Comparison of ENCODE assay signal across 8 cellular contexts in the genomic region with DNA sequence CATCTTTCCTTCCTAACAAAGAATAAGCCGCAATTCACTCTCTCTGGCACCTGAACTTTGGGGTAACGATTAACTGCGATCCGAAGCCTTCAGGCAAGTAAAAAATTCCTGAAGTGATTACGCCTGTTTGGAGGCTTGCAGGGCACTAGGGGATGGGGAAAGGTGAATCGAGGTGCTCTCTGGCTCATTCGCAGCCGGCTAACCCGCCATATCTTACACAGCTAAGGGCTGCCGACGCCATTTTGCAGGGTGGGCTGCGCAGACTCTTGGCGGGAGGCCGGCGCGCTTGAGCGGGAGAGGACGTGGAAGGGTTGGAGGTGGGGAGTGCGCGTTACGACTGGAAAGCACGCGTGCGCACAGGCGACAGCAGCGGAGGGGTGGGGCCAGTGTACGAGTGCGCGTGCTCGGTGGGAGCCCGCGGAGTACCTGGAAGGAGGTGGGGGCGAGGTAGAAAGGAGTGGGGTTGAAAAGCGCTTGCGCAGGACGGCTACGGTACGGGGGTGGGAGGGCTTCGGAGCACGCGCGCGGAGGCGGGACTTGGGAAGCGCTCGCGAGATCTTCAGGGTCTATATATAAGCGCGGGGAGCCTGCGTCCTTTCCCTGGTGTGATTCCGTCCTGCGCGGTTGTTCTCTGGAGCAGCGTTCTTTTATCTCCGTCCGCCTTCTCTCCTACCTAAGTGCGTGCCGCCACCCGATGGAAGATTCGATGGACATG. TPM values are rescaled to one million over a fixed set of nuclear protein-coding genes. Genes with fewer than 3 reads are reported as not detected.
A peak's percentile ranks its signal among the peaks of the same experiment; 100 is the strongest.
DNase-seq lines count a peak whose midpoint lies in the region; ATAC-seq and TF ChIP-seq lines count a peak whose summit lies in the region.

A gene with protein sequence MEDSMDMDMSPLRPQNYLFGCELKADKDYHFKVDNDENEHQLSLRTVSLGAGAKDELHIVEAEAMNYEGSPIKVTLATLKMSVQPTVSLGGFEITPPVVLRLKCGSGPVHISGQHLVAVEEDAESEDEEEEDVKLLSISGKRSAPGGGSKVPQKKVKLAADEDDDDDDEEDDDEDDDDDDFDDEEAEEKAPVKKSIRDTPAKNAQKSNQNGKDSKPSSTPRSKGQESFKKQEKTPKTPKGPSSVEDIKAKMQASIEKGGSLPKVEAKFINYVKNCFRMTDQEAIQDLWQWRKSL (plus strand): TSS at position 595 of the 715 bp plus-strand sequence. CDS start 100 bp downstream, at position 695.

- H3K4me1 ChIP-seq in Karpas-422 (ENCODE audit: low read length) (peaks cover 42% of the 10 kb centered on the region), esophagus squamous epithelium (peaks cover 8 to 50% (median 24%) of the 10 kb centered on the region in 3 donors)

- intact Hi-C loops in esophagus squamous epithelium (cut with DNase I) = no loop called here

- peak within 1 kb of the TSS; percentile 99 for H3K9ac ChIP-seq in Karpas-422 (ENCODE audit: low read length)

- peak within 1 kb of the TSS; percentile 96 for H2AFZ ChIP-seq in Karpas-422 (ENCODE audit: low read length)

- peak in 2 of 4 donors; percentile 87 to 91 for TF ChIP-seq POLR2A in esophagus squamous epithelium (IDR thresholded peaks at IDR 0.05)

- H3K27ac ChIP-seq in Karpas-422 (ENCODE audit: low read length) (peak within 1 kb of the TSS; percentile 80), esophagus squamous epithelium (peak within 1 kb of the TSS; percentile 93 to 98 (median 95))

- H3K27me3 ChIP-seq in Karpas-422 (ENCODE audit: low read length) (no peaks in the 10 kb centered on the region), esophagus squamous epithelium (no peaks in the 10 kb centered on the region)

- H3K4me2 ChIP-seq in Karpas-422 (ENCODE audit: low read depth, low read length, poor library complexity, severe bottlenecking) = peak within 1 kb of the TSS; percentile 95

- peak in 1 of 6 experiments; percentile 10 for TF ChIP-seq CTCF in esophagus squamous epithelium (IDR thresholded peaks at IDR 0.05)

- H4K20me1 ChIP-seq in Karpas-422 (ENCODE audit: insufficient read depth, low read depth, low read length) = peaks cover 47% of the 10 kb centered on the region

- ATAC-seq in GM21825 (IDR thresholded peaks at IDR 0.05; ENCODE audit: unreplicated experiment) = peak; percentile 87

- DNase-seq in DMS79 treated with DMSO at 0.1 percent for 48 hours (lab: John Stamatoyannopoulos, UW) = peak; percentile 94
- DNase-seq in Karpas-422 = peak; percentile 100
- peak; percentile 97 for DNase-seq in RKO (ENCODE audit: low spot score)
- peak; percentile 97 for DNase-seq in activated T-helper 1 cell treated with Interleukin-2 at 50 U/mL for 16 hours (ENCODE audit: low read depth)
- peak; percentile 88 for DNase-seq in esophagus squamous epithelium (lab: John Stamatoyannopoulos, UW)
- DNase-seq in myocyte (ENCODE audit: low read depth) = peak; percentile 98
- DNase-seq in stimulated activated CD8-positive, alpha-beta memory T cell treated with anti-CD3 and anti-CD28 coated beads, Interleukin-7, amount 100 ng/mL, for 48 hours (ENCODE audit: extremely low read depth in 1 of 2, low read depth in 1 of 2) = peak; percentile 96 to 97

- no peaks in the 10 kb centered on the region for H3K9me3 ChIP-seq in Karpas-422 (ENCODE audit: low read length)
- no peaks in the 10 kb centered on the region for H3K9me3 ChIP-seq in esophagus squamous epithelium

- no peaks in the 10 kb centered on the region for H3K9me2 ChIP-seq in Karpas-422 (replicated peaks; ENCODE audit: insufficient read depth, low read length)

- WGBS in esophagus squamous epithelium, 2 donors = 0% methylated on average over 4 to 40 of the region's 60 CpGs

- H3K79me2 ChIP-seq in Karpas-422 (ENCODE audit: low read length) = peaks cover 52% of the 10 kb centered on the region

- H3K36me3 ChIP-seq in Karpas-422 (ENCODE audit: insufficient read depth, low read length) (peaks cover 44% of the 10 kb centered on the region), esophagus squamous epithelium (peaks cover 0 to 23% (median 3%) of the 10 kb centered on the region in 3 donors)

- peak within 1 kb of the TSS; percentile 98 for H3K4me3 ChIP-seq in Karpas-422 (ENCODE audit: low read length)
- H3K4me3 ChIP-seq in esophagus squamous epithelium = peak within 1 kb of the TSS; percentile 84 to 99 (median 92)

RNA-seq across cellular contexts. Expression of the gene that starts here (rescaled TPM):
- 1,235 and 1,970 TPM in 2 replicates for total RNA-seq in Karpas-422 (2014; rRNA removed; shearing (Covaris generic); ENCODE audit: low replicate concordance)
- total RNA-seq in esophagus squamous epithelium (1,000 to 10,000 TPM in 1 of 4 donors, 100 to 1,000 TPM in 3; 394 to 1,052 (median 904) TPM), myocyte (802 and 836 TPM in 2 replicates)
- 749 TPM for polyA plus RNA-seq in myocyte (2012)

Comparison
In these comparisons a context has a peak if more than half of its experiments do, and no peak if none do; other contexts are left out.
1. Peak in every context shown above with its lines: DNase-seq, ATAC-seq, H3K4me3 ChIP-seq and H3K27ac ChIP-seq.